In genomic region chr16:70440112-70440692, GRCh38 we compare ENCODE assay signal across 7 cellular contexts. TPM values are rescaled to one million over a fixed set of nuclear protein-coding genes. Genes with fewer than 3 reads are reported as not detected.
DNase-seq lines count a peak whose midpoint lies in the region; ATAC-seq and TF ChIP-seq lines count a peak whose summit lies in the region.
"Not testable (repeated sequence)": the region's sequence is repeated elsewhere in the genome, so short reads cannot be mapped to it uniquely, and the experiment has no call there.

No MANE protein-coding gene starts in this region.

- H3K9me2 ChIP-seq in GM23338 (ENCODE audit: insufficient read depth): not testable (repeated sequence)

- not testable (repeated sequence) for H3K36me3 ChIP-seq in GM23338 (ENCODE audit: insufficient read depth); mesenchymal stem cell (ENCODE audit: control insufficient read depth in 1 of 2, insufficient read depth in 2 of 2, low read depth in 1 of 2, low read length in 2 of 2); osteoblast (ENCODE audit: insufficient read depth, low read length)

- H3K9me3 ChIP-seq in T-helper 17 cell (ENCODE audit: control insufficient read depth, low read length, poor library complexity, severe bottlenecking); mesenchymal stem cell (ENCODE audit: control insufficient read depth, low read length); osteoblast (ENCODE audit: low read depth, low read length): not testable (repeated sequence)

- not testable (repeated sequence) for H3K9me3 Mint-ChIP-seq in GM23338; activated T-helper 17 cell treated with anti-CD3 and anti-CD28 coated beads, Interleukin-2, amount 50 U/mL, for 72 hours; dendritic cell treated with granulocyte-macrophage colony-stimulating factor and Interleukin-4, amounts not matched to agents 40 ng/mL and 50 ng/mL, for 4 days

- not testable (repeated sequence) for H3K18ac ChIP-seq in mesenchymal stem cell (ENCODE audit: low read depth in 1 of 2, low read length in 2 of 2)

- not testable (repeated sequence) for TF ChIP-seq CTCF in GM23338 (conservative IDR thresholded peaks at IDR 0.05; ENCODE audit: low read depth in 2 of 2); osteoblast (IDR thresholded peaks at IDR 0.05; ENCODE audit: extremely low read depth, low read depth, low read length)

- intact Hi-C loops in dendritic cell treated with granulocyte-macrophage colony-stimulating factor and Interleukin-4, amounts not matched to agents 40 ng/mL and 50 ng/mL, for 4 days (cut with micrococcal nuclease): not testable (repeated sequence)

- peak overlapping the region; percentile 1 for H4K8ac ChIP-seq in mesenchymal stem cell (ENCODE audit: low read length)

- H2BK15ac ChIP-seq in mesenchymal stem cell (ENCODE audit: low read depth, poor library complexity, severe bottlenecking): not testable (repeated sequence)

- not testable (repeated sequence) for H2BK5ac ChIP-seq in mesenchymal stem cell (ENCODE audit: low read depth, low read length, poor library complexity, severe bottlenecking)

- H3K36me3 Mint-ChIP-seq in GM23338 (ENCODE audit: low read depth); T-helper 17 cell (ENCODE audit: low read depth); activated T-helper 17 cell treated with anti-CD3 and anti-CD28 coated beads, Interleukin-2, amount 50 U/mL, for 72 hours (ENCODE audit: low read depth): not testable (repeated sequence)
- H3K36me3 Mint-ChIP-seq in dendritic cell treated with granulocyte-macrophage colony-stimulating factor and Interleukin-4, amounts not matched to agents 40 ng/mL and 50 ng/mL, for 4 days (ENCODE audit: low read depth): peaks cover 16% of the 10 kb centered on the region

- 89% methylated on average over 10 of the region's 10 CpGs for WGBS in mesenchymal stem cell

- H3K23ac ChIP-seq in mesenchymal stem cell (ENCODE audit: low read length in 2 of 2): not testable (repeated sequence)

- H3F3A ChIP-seq in GM23338 (replicated peaks; ENCODE audit: low read depth): peaks cover 19% of the 10 kb centered on the region

- H4K91ac ChIP-seq in mesenchymal stem cell (ENCODE audit: low read length): not testable (repeated sequence)

- H3K27me3 Mint-ChIP-seq in GM23338 (ENCODE audit: insufficient read depth, low read depth, poor library complexity): peaks cover 15% of the 10 kb centered on the region
- H3K27me3 Mint-ChIP-seq in T-helper 17 cell; activated T-helper 17 cell treated with anti-CD3 and anti-CD28 coated beads, Interleukin-2, amount 50 U/mL, for 72 hours; dendritic cell treated with granulocyte-macrophage colony-stimulating factor and Interleukin-4, amounts not matched to agents 40 ng/mL and 50 ng/mL, for 4 days: not testable (repeated sequence)

- peak overlapping the region; percentile 80 for H2AK5ac ChIP-seq in mesenchymal stem cell (ENCODE audit: low read length, severe bottlenecking)

- not testable (repeated sequence) for H3K14ac ChIP-seq in mesenchymal stem cell (ENCODE audit: low read length in 2 of 2)

- H3K79me1 ChIP-seq in mesenchymal stem cell (replicated peaks; ENCODE audit: low read length, poor library complexity, severe bottlenecking): not testable (repeated sequence)

- H3K4me2 ChIP-seq in GM23338: peak overlapping the region; percentile 98
- not testable (repeated sequence) for H3K4me2 ChIP-seq in mesenchymal stem cell (ENCODE audit: low read length, poor library complexity, severe bottlenecking); osteoblast (ENCODE audit: insufficient read depth, low read length)

- H3K79me2 ChIP-seq in GM23338 (replicated peaks; ENCODE audit: insufficient read depth) (peaks cover 30% of the 10 kb centered on the region), osteoblast (ENCODE audit: insufficient read depth, low read length) (peaks cover 22% of the 10 kb centered on the region)

- not testable (repeated sequence) for ATAC-seq in GM23338; T-helper 17 cell; activated T-helper 17 cell treated with anti-CD3 and anti-CD28 coated beads, Interleukin-2, amount 50 U/mL, for 72 hours (replicated peaks)

- peak overlapping the region; percentile 94 for H3K4me3 ChIP-seq in GM23338
- H3K4me3 ChIP-seq in mesenchymal stem cell (ENCODE audit: insufficient read depth in 1 of 2, low read depth in 1 of 2, low read length in 2 of 2); osteoblast (ENCODE audit: insufficient read depth, low read length): not testable (repeated sequence)

- H2BK12ac ChIP-seq in mesenchymal stem cell (ENCODE audit: low read length in 2 of 2): peak overlapping the region; percentile 18 to 80

- DNase-seq in GM23338 (ENCODE audit: low spot score); T-helper 17 cell; mesenchymal stem cell: not testable (repeated sequence)
- DNase-seq in NCI-H146 treated with DMSO at 0.1 percent for 48 hours (lab: John Stamatoyannopoulos, UW; ENCODE audit: unreplicated experiment): peak; percentile 38
- peak; percentile 25 for DNase-seq in osteoblast (ENCODE audit: insufficient read length, low spot score, missing footprints)

- not testable (repeated sequence) for H4K20me1 ChIP-seq in GM23338 (replicated peaks; ENCODE audit: insufficient read depth)
- peaks cover 18% of the 10 kb centered on the region for H4K20me1 ChIP-seq in osteoblast (ENCODE audit: insufficient read depth, low read length)

- not testable (repeated sequence) for H3K27ac ChIP-seq in GM23338 (ENCODE audit: low read depth); mesenchymal stem cell (ENCODE audit: low read length, poor library complexity, severe bottlenecking); osteoblast (ENCODE audit: low read depth, low read length)

- H2AFZ ChIP-seq in GM23338: peak overlapping the region; percentile 96; the same call in 1 of the 2 replicates
- peak overlapping the region; percentile 39 for H2AFZ ChIP-seq in mesenchymal stem cell (ENCODE audit: low read depth, low read length)
- not testable (repeated sequence) for H2AFZ ChIP-seq in osteoblast (ENCODE audit: low read length)

- peak overlapping the region; percentile 54 for H2BK120ac ChIP-seq in mesenchymal stem cell (ENCODE audit: low read depth, low read length)

- H3K4me1 ChIP-seq in GM23338 (ENCODE audit: insufficient read depth) (peaks cover 28% of the 10 kb centered on the region), mesenchymal stem cell (ENCODE audit: control insufficient read depth, insufficient read depth, low read depth, low read length) (peaks cover 18% of the 10 kb centered on the region), osteoblast (ENCODE audit: insufficient read depth, low read length) (peaks cover 23% of the 10 kb centered on the region)

- H3K27ac Mint-ChIP-seq in GM23338; T-helper 17 cell; activated T-helper 17 cell treated with anti-CD3 and anti-CD28 coated beads, Interleukin-2, amount 50 U/mL, for 72 hours: not testable (repeated sequence)
- peak overlapping the region; percentile 91 for H3K27ac Mint-ChIP-seq in dendritic cell treated with granulocyte-macrophage colony-stimulating factor and Interleukin-4, amounts not matched to agents 40 ng/mL and 50 ng/mL, for 4 days

- not testable (repeated sequence) for H3K4ac ChIP-seq in mesenchymal stem cell (ENCODE audit: low read depth in 1 of 2, low read length in 2 of 2)

- H3K4me1 Mint-ChIP-seq in GM23338 (peaks cover 32% of the 10 kb centered on the region), T-helper 17 cell (peaks cover 22% of the 10 kb centered on the region)
- peaks cover 18% of the 10 kb centered on the region for H3K4me1 Mint-ChIP-seq in activated T-helper 17 cell treated with anti-CD3 and anti-CD28 coated beads, Interleukin-2, amount 50 U/mL, for 72 hours
- H3K4me1 Mint-ChIP-seq in dendritic cell treated with granulocyte-macrophage colony-stimulating factor and Interleukin-4, amounts not matched to agents 40 ng/mL and 50 ng/mL, for 4 days (ENCODE audit: low read depth): peaks cover 37% of the 10 kb centered on the region

- peak overlapping the region; percentile 80 for H3K4me3 Mint-ChIP-seq in GM23338
- peak overlapping the region; percentile 92 for H3K4me3 Mint-ChIP-seq in T-helper 17 cell
- peak overlapping the region; percentile 99 for H3K4me3 Mint-ChIP-seq in activated T-helper 17 cell treated with anti-CD3 and anti-CD28 coated beads, Interleukin-2, amount 50 U/mL, for 72 hours
- peak overlapping the region; percentile 91 for H3K4me3 Mint-ChIP-seq in dendritic cell treated with granulocyte-macrophage colony-stimulating factor and Interleukin-4, amounts not matched to agents 40 ng/mL and 50 ng/mL, for 4 days

- H3K27me3 ChIP-seq in GM23338 (ENCODE audit: insufficient read depth); mesenchymal stem cell (ENCODE audit: control insufficient read depth in 1 of 2, insufficient read depth in 1 of 2, low read length in 2 of 2); osteoblast (ENCODE audit: insufficient read depth, low read length): not testable (repeated sequence)

- H3K9ac ChIP-seq in mesenchymal stem cell (ENCODE audit: low read length): not testable (repeated sequence)

RNA-seq across cellular contexts. Expression of gene ST3GAL2, which starts 1.3 kb away (rescaled TPM):
- 36.8 and 39.8 TPM in 2 replicates for total RNA-seq in GM23338 (2014; rRNA removed; shearing (Covaris generic))
- 12.1 and 12.3 TPM in 2 replicates for polyA plus RNA-seq in GM23338 (2016; fragmentation: Nextera tagmentation; extraction: Ambion mirVana)
- 10 to 100 TPM; 11.8 to 14.4 TPM for total RNA-seq in T-helper 17 cell
- total RNA-seq in activated T-helper 17 cell treated with anti-CD3 and anti-CD28 coated beads, Interleukin-2, amount 50 U/mL, for 72 hours: 10 to 100 TPM; 14.5 to 18.6 TPM
- polyA plus RNA-seq in mesenchymal stem cell (2013, experiment 1 of 2): 52.5 TPM
- 48.9 TPM for polyA plus RNA-seq in mesenchymal stem cell (2013, experiment 2 of 2)
- total RNA-seq in osteoblast: 22.4 and 22.7 TPM in 2 replicates

RNA-seq across cellular contexts. Expression of gene FCSK, which starts 14.2 kb away (rescaled TPM):
- 4.0 and 8.0 TPM in 2 replicates for total RNA-seq in GM23338 (2014; rRNA removed; shearing (Covaris generic))
- polyA plus RNA-seq in GM23338 (2016; fragmentation: Nextera tagmentation; extraction: Ambion mirVana): 1.5 and 2.3 TPM in 2 replicates
- total RNA-seq in T-helper 17 cell (10 to 100 TPM; 27.1 to 27.7 TPM), osteoblast (10.3 and 11.9 TPM in 2 replicates)
- 10 to 100 TPM in 1 of 2 donors, 1 to 10 TPM in 1; 8.2 to 13.9 TPM for total RNA-seq in activated T-helper 17 cell treated with anti-CD3 and anti-CD28 coated beads, Interleukin-2, amount 50 U/mL, for 72 hours
- 3.7 TPM for polyA plus RNA-seq in mesenchymal stem cell (2013, experiment 1 of 2)
- polyA plus RNA-seq in mesenchymal stem cell (2013, experiment 2 of 2): 3.7 TPM
